Comparison of ENCODE assay signal across 26 cellular contexts in genomic region chr11:131597875-131598274, GRCh38.
A peak's percentile ranks its signal among the peaks of the same experiment; 100 is the strongest.
DNase-seq lines count a peak whose midpoint lies in the region; ATAC-seq and TF ChIP-seq lines count a peak whose summit lies in the region.
"Had no signal": no experiment of that assay in that cellular context is flagged by ENCODE, and none has a peak within 500 bp of the region (broad histone marks: within the 10 kb centered on the region; RNA-seq: fewer than 3 reads in every experiment).

No MANE protein-coding gene starts in this region.

- no peak overlapping the region for H2AFZ ChIP-seq in neural progenitor cell (replicated peaks)
- H2AFZ ChIP-seq: PC-9 had no signal

- H3K9me3 Mint-ChIP-seq in neural progenitor cell, result no peaks in the 10 kb centered on the region
- H3K9me3 Mint-ChIP-seq: CD4-positive, alpha-beta T cell had no signal

- peaks cover 15% of the 10 kb centered on the region for H3F3A ChIP-seq in neural progenitor cell (ENCODE audit: low read depth)

- no peak for ATAC-seq in GM21717 (IDR thresholded peaks at IDR 0.05; ENCODE audit: unreplicated experiment)
- ATAC-seq: A549, HepG2, Right ventricle myocardium inferior, SK-N-SH treated with all-trans-retinoic acid at 6 μM for 48 hours had no signal

- peaks cover 38% of the 10 kb centered on the region for H3K4me1 ChIP-seq in neural progenitor cell
- H3K4me1 ChIP-seq: A549; BLaER1 treated with 17β-estradiol and CSF1 and Interleukin-3, amounts not matched to agents 10 nM and 100 nM had no signal

- TF ChIP-seq CTCF in neural progenitor cell (IDR thresholded peaks at IDR 0.05), result no peak

- no peaks in the 10 kb centered on the region for H4K20me1 ChIP-seq in neural progenitor cell (ENCODE audit: low read depth)
- H4K20me1 ChIP-seq: BLaER1 treated with 17β-estradiol and CSF1 and Interleukin-3, amounts not matched to agents 10 nM and 100 nM had no signal

- H3K4me3 Mint-ChIP-seq in neural progenitor cell, result no peak overlapping the region
- H3K4me3 Mint-ChIP-seq: CD4-positive, alpha-beta T cell had no signal

- no peak overlapping the region for H3K9ac ChIP-seq in neural progenitor cell
- H3K9ac ChIP-seq: BLaER1 treated with 17β-estradiol and CSF1 and Interleukin-3, amounts not matched to agents 10 nM and 100 nM had no signal

- H3K4me3 ChIP-seq in neural progenitor cell, result no peak overlapping the region
- H3K4me3 ChIP-seq: A549; BLaER1 treated with 17β-estradiol and CSF1 and Interleukin-3, amounts not matched to agents 10 nM and 100 nM; PC-9; SJCRH30 had no signal

- H3K27ac Mint-ChIP-seq in neural progenitor cell, result peak overlapping the region; percentile 36
- H3K27ac Mint-ChIP-seq: CD4-positive, alpha-beta T cell had no signal

- H3K36me3 Mint-ChIP-seq in neural progenitor cell, result no peaks in the 10 kb centered on the region

- DNase-seq in NCI-H82 (lab: John Stamatoyannopoulos, UW), result peak; percentile 60
- no peak for DNase-seq in neural progenitor cell (ENCODE audit: low spot score)
- no peak for DNase-seq in NCI-H526 treated with DMSO at 0.1 percent for 48 hours (lab: John Stamatoyannopoulos, UW)
- no peak for DNase-seq in nucleus accumbens (lab: John Stamatoyannopoulos, UW)
- DNase-seq in mucosa of gallbladder (ENCODE audit: low spot score), result no peak
- DNase-seq: AML-193; CD4-positive, alpha-beta T cell; Karpas-422; NCI-H1092; NCI-H1417 treated with DMSO at 0.1 percent for 48 hours; NCI-H1694 treated with DMSO at 0.1 percent for 48 hours; NCI-H2081; NCI-H2171 treated with DMSO at 0.1 percent for 48 hours; NCI-H345; NCI-H510A treated with DMSO at 0.1 percent for 48 hours; NCI-H748 treated with DMSO at 0.1 percent for 48 hours; NK-92 treated with Interleukin-12 subunit alpha and Interleukin-12 subunit beta, amount 100 ng/mL, for 24 hours; SJCRH30 had no signal

- peak overlapping the region; percentile 91 for H3K27ac ChIP-seq in cingulate gyrus (ENCODE audit: low read depth, low read length)
- H3K27ac ChIP-seq in neural progenitor cell, result no peak overlapping the region
- H3K27ac ChIP-seq: A549; BLaER1 treated with 17β-estradiol and CSF1 and Interleukin-3, amounts not matched to agents 10 nM and 100 nM; PC-9; SJCRH30 had no signal

- no peaks in the 10 kb centered on the region for H3K36me3 ChIP-seq in neural progenitor cell
- H3K36me3 ChIP-seq: BLaER1 treated with 17β-estradiol and CSF1 and Interleukin-3, amounts not matched to agents 10 nM and 100 nM; SJCRH30 had no signal

- H3K4me2 ChIP-seq in neural progenitor cell, result no peak overlapping the region
- H3K4me2 ChIP-seq: A549; BLaER1 treated with 17β-estradiol and CSF1 and Interleukin-3, amounts not matched to agents 10 nM and 100 nM; PC-9 had no signal

- peaks cover 8% of the 10 kb centered on the region for H3K27me3 Mint-ChIP-seq in neural progenitor cell (ENCODE audit: insufficient read depth, low read depth)
- H3K27me3 Mint-ChIP-seq: CD4-positive, alpha-beta T cell had no signal

- H3K4me1 Mint-ChIP-seq in neural progenitor cell, result peaks cover 45% of the 10 kb centered on the region

- H3K27me3 ChIP-seq in neural progenitor cell, result no peaks in the 10 kb centered on the region
- H3K27me3 ChIP-seq: SJCRH30 had no signal

- H3K9me3 ChIP-seq in neural progenitor cell (ENCODE audit: low read depth), result no peaks in the 10 kb centered on the region
- H3K9me3 ChIP-seq: A549; BLaER1 treated with 17β-estradiol and CSF1 and Interleukin-3, amounts not matched to agents 10 nM and 100 nM; SJCRH30 had no signal

- H3K79me2 ChIP-seq in neural progenitor cell (ENCODE audit: low read depth), result no peaks in the 10 kb centered on the region
